Comparison of ENCODE assay signal across 15 cellular contexts in the genomic region with DNA sequence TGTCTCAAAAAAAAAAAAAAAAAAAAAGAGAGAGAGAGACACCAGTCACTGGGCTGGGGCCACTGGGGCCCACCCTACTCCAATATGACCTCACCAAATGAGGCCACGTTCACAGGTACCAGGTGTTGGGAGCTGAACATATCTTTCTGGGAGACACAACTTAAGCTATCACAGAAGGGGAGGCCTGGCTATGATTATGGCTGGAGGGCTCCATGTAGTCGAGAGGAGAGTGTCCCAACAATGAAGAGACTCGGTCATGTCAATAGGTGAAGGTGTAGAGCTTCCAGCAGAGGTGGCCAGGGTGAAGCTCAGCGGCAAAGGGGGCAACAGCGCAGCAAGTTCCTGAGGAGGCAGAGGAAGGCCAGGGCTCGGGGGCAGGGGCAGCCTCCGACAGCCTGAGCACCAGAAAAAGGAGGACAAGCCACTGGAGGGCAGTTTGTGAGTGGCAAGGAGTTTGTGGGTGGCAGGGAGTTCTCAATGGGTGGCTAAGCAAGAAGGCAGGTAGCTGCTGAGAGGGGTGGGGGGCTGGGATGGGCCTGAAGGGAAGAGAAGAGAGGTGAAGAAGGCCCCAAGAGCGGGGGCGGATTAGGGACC. TPM values are rescaled to one million over a fixed set of nuclear protein-coding genes. Genes with fewer than 3 reads are reported as not detected.
DNase-seq lines count a peak whose midpoint lies in the region; ATAC-seq and TF ChIP-seq lines count a peak whose summit lies in the region.
"Had no signal": no experiment of that assay in that cellular context is flagged by ENCODE, and none has a peak within 500 bp of the region (broad histone marks: within the 10 kb centered on the region; RNA-seq: fewer than 3 reads in every experiment).

No MANE protein-coding gene starts in this region.

- no peak overlapping the region for H3K4me3 ChIP-seq in RWPE2 (ENCODE audit: severe bottlenecking)
- no peak overlapping the region for H3K4me3 ChIP-seq in esophagus squamous epithelium
- no peak overlapping the region for H3K4me3 ChIP-seq in stomach
- H3K4me3 ChIP-seq: pancreas, tibial nerve had no signal

- no peak for TF ChIP-seq CTCF in RWPE2 (IDR thresholded peaks at IDR 0.05; ENCODE audit: poor library complexity, severe bottlenecking)
- TF ChIP-seq CTCF in esophagus squamous epithelium (IDR thresholded peaks at IDR 0.05), result no peak
- TF ChIP-seq CTCF in stomach (IDR thresholded peaks at IDR 0.05), result no peak

- H3K27me3 ChIP-seq in RWPE2 (ENCODE audit: insufficient read depth, poor library complexity, severe bottlenecking) (no peaks in the 10 kb centered on the region), esophagus squamous epithelium (no peaks in the 10 kb centered on the region), stomach (no peaks in the 10 kb centered on the region)
- H3K27me3 ChIP-seq: pancreas, tibial nerve had no signal

- no peaks in the 10 kb centered on the region for H3K36me3 Mint-ChIP-seq in activated T-cell treated with anti-CD3 and anti-CD28 coated beads, Interleukin-2, amount 50 U/mL, for 24 hours (ENCODE audit: low read depth)
- H3K36me3 Mint-ChIP-seq: CD8-positive, alpha-beta memory T cell had no signal

- DNase-seq in activated T-cell treated with anti-CD3 and anti-CD28 coated beads, Interleukin-2, amount 50 U/mL, for 24 hours, result no peak
- DNase-seq in activated T-cell treated with anti-CD3 and anti-CD28 coated beads, Interleukin-2, amount 50 U/mL, for 1 hour, result no peak
- DNase-seq in RWPE2 (ENCODE audit: low spot score) (no peak), esophagus squamous epithelium (lab: John Stamatoyannopoulos, UW) (no peak), stomach (no peak)
- DNase-seq: CD8-positive, alpha-beta memory T cell; Karpas-422; RPMI8226; stimulated activated CD4-positive, alpha-beta T cell treated with anti-CD3 and anti-CD28 coated beads, Interleukin-4, amount 100 ng/mL, for 1 hour had no signal

- no peak for TF ChIP-seq EP300 in stomach (IDR thresholded peaks at IDR 0.05)

- H3K4me1 ChIP-seq in RWPE2 (ENCODE audit: insufficient read depth, poor library complexity, severe bottlenecking), result peaks cover 28% of the 10 kb centered on the region
- peaks cover 24 to 56% (median 41%) of the 10 kb centered on the region in 3 donors for H3K4me1 ChIP-seq in esophagus squamous epithelium
- peaks cover 37 to 54% (median 41%) of the 10 kb centered on the region in 4 donors for H3K4me1 ChIP-seq in stomach

- H3K27ac Mint-ChIP-seq in activated T-cell treated with anti-CD3 and anti-CD28 coated beads, Interleukin-2, amount 50 U/mL, for 24 hours, result peak overlapping the region; percentile 92

- peaks cover 3% of the 10 kb centered on the region for H3K27me3 Mint-ChIP-seq in activated T-cell treated with anti-CD3 and anti-CD28 coated beads, Interleukin-2, amount 50 U/mL, for 24 hours

- peaks cover 5% of the 10 kb centered on the region; the same call in 1 of the 2 replicates for H3K36me3 ChIP-seq in RWPE2 (ENCODE audit: low read depth)
- H3K36me3 ChIP-seq in esophagus squamous epithelium, result no peaks in the 10 kb centered on the region
- H3K36me3 ChIP-seq in stomach, result peaks cover 0 to 23% (median 0%) of the 10 kb centered on the region in 4 donors
- H3K36me3 ChIP-seq: pancreas, tibial nerve had no signal

- H3K4me1 Mint-ChIP-seq in activated T-cell treated with anti-CD3 and anti-CD28 coated beads, Interleukin-2, amount 50 U/mL, for 24 hours (ENCODE audit: low read depth), result peaks cover 16% of the 10 kb centered on the region
- H3K4me1 Mint-ChIP-seq: CD8-positive, alpha-beta memory T cell had no signal

- intact Hi-C loops in esophagus squamous epithelium (cut with DNase I), result no loop called here
- intact Hi-C loops in stomach (cut with DNase I; ENCODE audit: low total_unique reads), result no loop called here

- H3K27ac ChIP-seq in RWPE2 (ENCODE audit: poor library complexity, severe bottlenecking), result peak overlapping the region; percentile 88
- peak overlapping the region in 3 of 4 donors; percentile 73 to 84 (median 80) for H3K27ac ChIP-seq in esophagus squamous epithelium
- peak overlapping the region in 4 of 5 donors; percentile 78 to 91 (median 82) for H3K27ac ChIP-seq in stomach
- H3K27ac ChIP-seq: tibial nerve had no signal

- H3K4me3 Mint-ChIP-seq in activated T-cell treated with anti-CD3 and anti-CD28 coated beads, Interleukin-2, amount 50 U/mL, for 24 hours, result no peak overlapping the region
- H3K4me3 Mint-ChIP-seq: CD8-positive, alpha-beta memory T cell had no signal

- H3K9me3 Mint-ChIP-seq in activated T-cell treated with anti-CD3 and anti-CD28 coated beads, Interleukin-2, amount 50 U/mL, for 24 hours, result no peaks in the 10 kb centered on the region
- H3K9me3 Mint-ChIP-seq: CD8-positive, alpha-beta memory T cell had no signal

- WGBS in esophagus squamous epithelium, 2 donors, result 93 to 95% methylated on average over 9 of the region's 9 CpGs
- WGBS in stomach, 5 donors, result 91 to 96% (median 94%) methylated on average over 9 of the region's 9 CpGs

- H3K9me3 ChIP-seq in RWPE2 (ENCODE audit: severe bottlenecking) (no peaks in the 10 kb centered on the region), esophagus squamous epithelium (no peaks in the 10 kb centered on the region), stomach (no peaks in the 10 kb centered on the region)
- H3K9me3 ChIP-seq: pancreas, tibial nerve had no signal

- ATAC-seq in RWPE2 (ENCODE audit: low read depth), result no peak
- ATAC-seq in GM19035 (IDR thresholded peaks at IDR 0.05; ENCODE audit: unreplicated experiment), result no peak
- ATAC-seq in HG03097 (IDR thresholded peaks at IDR 0.05; ENCODE audit: low FRiP score, unreplicated experiment), result no peak
- no peak for ATAC-seq in GM21723 (IDR thresholded peaks at IDR 0.05; ENCODE audit: unreplicated experiment)

- TF ChIP-seq POLR2A in esophagus squamous epithelium (IDR thresholded peaks at IDR 0.05), result no peak
- no peak for TF ChIP-seq POLR2A in stomach (IDR thresholded peaks at IDR 0.05)

RNA-seq across cellular contexts. Expression of gene ABCC3, which starts 28.0 kb away (rescaled TPM):
- total RNA-seq in esophagus squamous epithelium (10 to 100 TPM; 19.6 to 93.7 (median 34.1) TPM), stomach (1,000 to 10,000 TPM in 1 of 5 donors, 100 to 1,000 TPM in 4; 139 to 1,043 (median 270) TPM)
- 10 to 100 TPM; 13.6 to 46.4 (median 23.9) TPM for polyA plus RNA-seq in stomach
- total RNA-seq: T-helper 1 cell treated with Interleukin-12 subunit alpha and Interleukin-12 subunit beta and Interleukin-4 antibody, amounts not matched to agents 30 ng/mL and 1 ng/mL, for 36 hours had no signal
- polyA plus RNA-seq: CD8-positive, alpha-beta memory T cell had no signal

RNA-seq across cellular contexts. Expression of gene ANKRD40, which starts 45.0 kb away (rescaled TPM):
- total RNA-seq in esophagus squamous epithelium (10 to 100 TPM; 10.7 to 34.9 (median 17.9) TPM), stomach (10 to 100 TPM in 4 of 5 donors, 1 to 10 TPM in 1; 7.5 to 36.6 (median 23.2) TPM)
- polyA plus RNA-seq in stomach, result 10 to 100 TPM in 2 of 3 donors, 1 to 10 TPM in 1; 8.3 to 18.8 (median 16.0) TPM

RNA-seq across cellular contexts. Expression of gene LUC7L3, which starts 56.7 kb away (rescaled TPM):
- 10 to 100 TPM; 18.0 to 95.2 (median 31.5) TPM for total RNA-seq in esophagus squamous epithelium
- 100 to 1,000 TPM; 170 to 429 (median 221) TPM for total RNA-seq in stomach
- 1,000 to 10,000 TPM in 1 of 3 donors, 100 to 1,000 TPM in 1, 10 to 100 TPM in 1; 63.4 to 1,211 (median 106) TPM for polyA plus RNA-seq in stomach
